In the genomic region with DNA sequence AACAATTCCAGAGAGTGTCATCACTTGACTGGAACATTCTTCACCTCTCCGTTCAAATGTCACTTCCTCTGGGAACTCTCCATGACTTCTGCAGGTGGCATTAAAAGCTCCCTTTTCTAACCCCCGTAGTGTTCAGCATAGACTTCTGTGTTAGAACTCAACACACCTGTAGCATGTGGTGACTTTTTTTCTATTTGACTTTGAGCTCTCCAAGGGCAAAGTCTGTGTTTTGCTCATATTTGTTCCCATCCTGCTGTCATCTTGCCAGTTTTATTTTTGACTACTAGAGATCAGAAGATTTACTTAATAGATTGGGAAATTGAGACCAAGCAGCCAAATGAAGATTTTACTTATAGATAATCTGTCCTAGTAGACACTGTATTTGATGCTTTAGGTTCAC, we compare ENCODE assay signal across 7 cellular contexts.
"Had no signal": no experiment of that assay in that cellular context is flagged by ENCODE, and none has a peak within 500 bp of the region (broad histone marks: within the 10 kb centered on the region; RNA-seq: fewer than 3 reads in every experiment).

No MANE protein-coding gene starts in this region.

- H3K27ac Mint-ChIP-seq: GM23338, IgD-negative memory B cell had no signal

- DNase-seq: H9, HCEC 1CT had no signal

- ATAC-seq: GM23338 had no signal

- H3K27me3 Mint-ChIP-seq: IgD-negative memory B cell had no signal

- H3K4me3 Mint-ChIP-seq: GM23338, H9, IgD-negative memory B cell had no signal

- H3K4me1 Mint-ChIP-seq: GM23338, H9 had no signal

- H3K36me3 Mint-ChIP-seq: IgD-negative memory B cell had no signal

- H3K4me3 ChIP-seq: GM23338 had no signal

- H3K9me3 Mint-ChIP-seq: GM23338, H9 had no signal

- FAIRE-seq: H1, H54, HTR-8/SVneo had no signal
